Comparison of ENCODE assay signal across 1 cellular context in genomic region chr3:37556789-37557301, GRCh38.
TF ChIP-seq lines count a peak whose summit lies in the region.

No MANE protein-coding gene starts in this region.

TF ChIP-seq in GM23338, 12 proteins besides CTCF, POLR2A, EP300 and RAD21 (continued from another document):
- no peak for TF ChIP-seq ZNF462 (CRISPR knock-in tag; IDR thresholded peaks at IDR 0.05)
- TF ChIP-seq POLR2AphosphoS5 (IDR thresholded peaks at IDR 0.05; ENCODE audit: low read depth), result no peak
- no peak for TF ChIP-seq NANOG (IDR thresholded peaks at IDR 0.05; ENCODE audit: borderline replicate concordance)
TF ChIP-seq in GM23338: peak in this region for 0.
